ENCODE assay signal across 20 cellular contexts in the genomic region with DNA sequence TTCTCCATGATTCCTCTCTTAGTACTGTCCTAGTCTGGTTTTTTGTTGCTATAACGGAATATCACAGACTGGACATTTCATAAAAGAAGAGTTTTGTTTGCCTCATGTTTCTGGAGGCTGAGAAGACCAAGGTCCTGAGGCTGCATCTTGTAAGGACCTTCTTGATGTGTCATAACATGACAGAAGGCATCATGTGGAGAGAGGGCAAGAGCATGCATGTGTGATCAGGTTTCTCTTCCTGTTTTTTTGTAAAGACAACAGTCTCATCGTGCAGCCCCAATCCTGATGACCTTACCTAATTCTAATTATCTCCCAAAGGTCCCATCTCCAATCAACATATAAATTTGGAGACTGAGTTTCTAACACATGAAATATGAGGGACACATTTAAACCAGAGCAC.
"Had no signal": no experiment of that assay in that cellular context is flagged by ENCODE, and none has a peak within 500 bp of the region (broad histone marks: within the 10 kb centered on the region; RNA-seq: fewer than 3 reads in every experiment).

No MANE protein-coding gene starts in this region.

- ATAC-seq: activated CD4-positive, alpha-beta T cell treated with anti-CD3 and anti-CD28 coated beads for 36 hours; activated T-cell treated with anti-CD3 and anti-CD28 coated beads, Interleukin-2, amount 50 U/mL, for 4 hours; effector memory CD8-positive, alpha-beta T cell; left ventricle myocardium superior; stimulated activated naive CD8-positive, alpha-beta T cell treated with anti-CD3 and anti-CD28 coated beads, Interleukin-15, amount 100 ng/mL, for 72 hours had no signal

- H3K4me3 ChIP-seq: breast epithelium, dorsolateral prefrontal cortex, gastroesophageal sphincter, tibial nerve had no signal

- H3K4me1 ChIP-seq: breast epithelium, tibial nerve had no signal

- H3K27me3 ChIP-seq: breast epithelium, dorsolateral prefrontal cortex, gastroesophageal sphincter, tibial nerve had no signal

- DNase-seq: activated B cell treated with CpG ODN at 0.5 μM for 24 hours; activated CD4-positive, alpha-beta T cell treated with anti-CD3 and anti-CD28 coated beads for 36 hours; activated CD4-positive, alpha-beta T cell treated with anti-CD3 and anti-CD28 coated beads, Interleukin-2, amount 50 U/mL, for 4 hours; activated CD8-positive, alpha-beta memory T cell treated with anti-CD3 and anti-CD28 coated beads, Interleukin-2, amount 50 U/mL, for 48 hours; activated naive CD4-positive, alpha-beta T cell; activated T-cell treated with anti-CD3 and anti-CD28 coated beads, Interleukin-2, amount 50 U/mL, for 4 hours; dorsolateral prefrontal cortex; effector memory CD8-positive, alpha-beta T cell; hypothalamus; left ventricle myocardium superior; mammary epithelial cell; midbrain; natural killer cell; retina; stimulated activated CD4-positive, alpha-beta T cell treated with anti-CD3 and anti-CD28 coated beads, Interleukin-4, amount 100 ng/mL, for 24 hours; stimulated activated naive CD8-positive, alpha-beta T cell treated with anti-CD3 and anti-CD28 coated beads, Interleukin-15, amount 100 ng/mL, for 72 hours; T-helper 9 cell had no signal

- H3K9me3 ChIP-seq: breast epithelium, gastroesophageal sphincter had no signal

- H3K27ac ChIP-seq: breast epithelium, dorsolateral prefrontal cortex, gastroesophageal sphincter, tibial nerve had no signal

- H3K36me3 ChIP-seq: breast epithelium, gastroesophageal sphincter, tibial nerve had no signal
